11 cellular contexts compared by ENCODE assay signal in genomic region chrX:56793533-56794320, GRCh38.
DNase-seq lines count a peak whose midpoint lies in the region; ATAC-seq and TF ChIP-seq lines count a peak whose summit lies in the region.
"Had no signal": no experiment of that assay in that cellular context is flagged by ENCODE, and none has a peak within 500 bp of the region (broad histone marks: within the 10 kb centered on the region; RNA-seq: fewer than 3 reads in every experiment).

No MANE protein-coding gene starts in this region.

- no peak for ATAC-seq in activated T-cell treated with anti-CD3 and anti-CD28 coated beads, Interleukin-2, amount 50 U/mL, for 4 hours
- peak; percentile 50 for ATAC-seq in left colon
- no peak for ATAC-seq in HG02970 (IDR thresholded peaks at IDR 0.05; ENCODE audit: low FRiP score, unreplicated experiment)

- peaks cover 14% of the 10 kb centered on the region for H3K36me3 Mint-ChIP-seq in activated T-cell treated with anti-CD3 and anti-CD28 coated beads, Interleukin-2, amount 50 U/mL, for 24 hours (ENCODE audit: low read depth)
- no peaks in the 10 kb centered on the region for H3K36me3 Mint-ChIP-seq in activated T-cell treated with anti-CD3 and anti-CD28 coated beads, Interleukin-2, amount 50 U/mL, for 4 hours (ENCODE audit: insufficient read depth)
- H3K36me3 Mint-ChIP-seq in type B pancreatic cell (peaks cover 14% of the 10 kb centered on the region), HFFc6 (ENCODE audit: low read depth) (no peaks in the 10 kb centered on the region)

- no peak overlapping the region for H3K27ac Mint-ChIP-seq in activated T-cell treated with anti-CD3 and anti-CD28 coated beads, Interleukin-2, amount 50 U/mL, for 24 hours
- no peak overlapping the region for H3K27ac Mint-ChIP-seq in type B pancreatic cell
- H3K27ac Mint-ChIP-seq in HFFc6, result no peak overlapping the region; the same call in 1 of the 2 replicates

- no peaks in the 10 kb centered on the region for H3K9me3 Mint-ChIP-seq in activated T-cell treated with anti-CD3 and anti-CD28 coated beads, Interleukin-2, amount 50 U/mL, for 24 hours
- no peaks in the 10 kb centered on the region for H3K9me3 Mint-ChIP-seq in activated T-cell treated with anti-CD3 and anti-CD28 coated beads, Interleukin-2, amount 50 U/mL, for 4 hours
- H3K9me3 Mint-ChIP-seq in type B pancreatic cell (peaks cover 6% of the 10 kb centered on the region), HFFc6 (no peaks in the 10 kb centered on the region)

- H3K27me3 Mint-ChIP-seq in activated T-cell treated with anti-CD3 and anti-CD28 coated beads, Interleukin-2, amount 50 U/mL, for 24 hours, result peaks cover 3% of the 10 kb centered on the region
- H3K27me3 Mint-ChIP-seq in activated T-cell treated with anti-CD3 and anti-CD28 coated beads, Interleukin-2, amount 50 U/mL, for 4 hours (ENCODE audit: low read depth), result no peaks in the 10 kb centered on the region
- H3K27me3 Mint-ChIP-seq in type B pancreatic cell (no peaks in the 10 kb centered on the region), HFFc6 (ENCODE audit: insufficient read depth) (no peaks in the 10 kb centered on the region; the same call in 1 of the 2 replicates)

- peaks cover 30% of the 10 kb centered on the region for H3K4me1 Mint-ChIP-seq in activated T-cell treated with anti-CD3 and anti-CD28 coated beads, Interleukin-2, amount 50 U/mL, for 24 hours (ENCODE audit: low read depth)
- H3K4me1 Mint-ChIP-seq in activated T-cell treated with anti-CD3 and anti-CD28 coated beads, Interleukin-2, amount 50 U/mL, for 4 hours (ENCODE audit: low read depth), result peaks cover 33% of the 10 kb centered on the region
- H3K4me1 Mint-ChIP-seq in type B pancreatic cell (ENCODE audit: unreplicated experiment) (no peaks in the 10 kb centered on the region), HFFc6 (ENCODE audit: low read depth) (peaks cover 5% of the 10 kb centered on the region; the same call in 1 of the 2 replicates)

- peak; percentile 28 for DNase-seq in activated T-cell treated with anti-CD3 and anti-CD28 coated beads, Interleukin-2, amount 50 U/mL, for 24 hours
- DNase-seq in activated T-cell treated with anti-CD3 and anti-CD28 coated beads, Interleukin-2, amount 50 U/mL, for 4 hours, result no peak
- DNase-seq in activated CD8-positive, alpha-beta memory T cell treated with anti-CD3 and anti-CD28 coated beads, Interleukin-2, amount 50 U/mL, for 48 hours, result peak; percentile 23
- DNase-seq in left colon (no peak), type B pancreatic cell (ENCODE audit: extremely low spot score, unreplicated experiment) (peak; percentile 49), Kasumi-1 (lab: John Stamatoyannopoulos, UW) (no peak), HFFc6 (no peak)
- DNase-seq: effector memory CD4-positive, alpha-beta T cell; EL; T1000 had no signal

- no peak for TF ChIP-seq CTCF in type B pancreatic cell (conservative IDR thresholded peaks at IDR 0.05)
- TF ChIP-seq CTCF in HFFc6 (IDR thresholded peaks at IDR 0.05), result no peak

- H3K4me3 Mint-ChIP-seq in activated T-cell treated with anti-CD3 and anti-CD28 coated beads, Interleukin-2, amount 50 U/mL, for 24 hours, result no peak overlapping the region
- H3K4me3 Mint-ChIP-seq in activated T-cell treated with anti-CD3 and anti-CD28 coated beads, Interleukin-2, amount 50 U/mL, for 4 hours, result no peak overlapping the region
- H3K4me3 Mint-ChIP-seq in type B pancreatic cell (no peak overlapping the region), HFFc6 (no peak overlapping the region; the same call in 1 of the 2 replicates)

- intact Hi-C loops in left colon (cut with DNase I, micrococcal nuclease), result no loop called here

Comparison
In these comparisons a context has a peak if more than half of its experiments do, and no peak if none do; other contexts are left out.
1. DNase-seq: peak in activated T-cell treated with anti-CD3 and anti-CD28 coated beads, Interleukin-2, amount 50 U/mL, for 24 hours (single experiment), activated CD8-positive, alpha-beta memory T cell treated with anti-CD3 and anti-CD28 coated beads, Interleukin-2, amount 50 U/mL, for 48 hours (single experiment) and type B pancreatic cell (single experiment); none in activated T-cell treated with anti-CD3 and anti-CD28 coated beads, Interleukin-2, amount 50 U/mL, for 4 hours (single experiment), left colon (0 of 2), Kasumi-1 (0 of 2) and HFFc6 (single experiment).